Comparison of ENCODE assay signal across 22 cellular contexts in genomic region chr11:122954455-122954854, GRCh38. TPM values are rescaled to one million over a fixed set of nuclear protein-coding genes. Genes with fewer than 3 reads are reported as not detected.
"Had no signal": no experiment of that assay in that cellular context is flagged by ENCODE, and none has a peak within 500 bp of the region (broad histone marks: within the 10 kb centered on the region; RNA-seq: fewer than 3 reads in every experiment).

No MANE protein-coding gene starts in this region.

- H3K27me3 Mint-ChIP-seq: effector memory CD8-positive, alpha-beta T cell; naive B cell had no signal

- H3K9me3 ChIP-seq: esophagus squamous epithelium, left ventricle myocardium inferior, pancreas, suprapubic skin, thyroid gland had no signal

- H3K4me3 ChIP-seq: esophagus squamous epithelium, left ventricle myocardium inferior, lung, pancreas, smooth muscle cell, suprapubic skin, thyroid gland had no signal

- H3K27me3 ChIP-seq: esophagus squamous epithelium, pancreas, suprapubic skin, thyroid gland had no signal

- DNase-seq: effector memory CD8-positive, alpha-beta T cell; esophagus squamous epithelium; foreskin keratinocyte; immature natural killer cell; kidney; left cardiac atrium; left ventricle myocardium inferior; mesendoderm; naive B cell; occipital lobe; pancreas; right cardiac atrium; stimulated activated CD4-positive, alpha-beta T cell treated with anti-CD3 and anti-CD28 coated beads, Interleukin-2, amount 100 ng/mL, for 48 hours; stimulated activated naive CD4-positive, alpha-beta T cell treated with Interleukin-2 at 50 U/mL for 16 hours; thyroid gland had no signal

- H3K27ac Mint-ChIP-seq: effector memory CD8-positive, alpha-beta T cell; immature natural killer cell; naive B cell; nephron; progenitor cell of endocrine pancreas; type B pancreatic cell had no signal

- H3K9me3 Mint-ChIP-seq: effector memory CD8-positive, alpha-beta T cell; immature natural killer cell; naive B cell; nephron; type B pancreatic cell had no signal

- H3K36me3 Mint-ChIP-seq: immature natural killer cell, naive B cell, type B pancreatic cell had no signal

- H3K4me1 Mint-ChIP-seq: naive B cell, nephron had no signal

- H3K36me3 ChIP-seq: esophagus squamous epithelium, pancreas, suprapubic skin, thyroid gland had no signal

- H3K4me3 Mint-ChIP-seq: effector memory CD8-positive, alpha-beta T cell; immature natural killer cell; naive B cell; nephron; type B pancreatic cell had no signal

- H3K27ac ChIP-seq: esophagus squamous epithelium, foreskin keratinocyte, left ventricle myocardium inferior, pancreas, suprapubic skin, thyroid gland had no signal

- H3K4me1 ChIP-seq: esophagus squamous epithelium, foreskin keratinocyte, left ventricle myocardium inferior, pancreas, suprapubic skin, thyroid gland had no signal

RNA-seq across cellular contexts. Expression of gene BSX, which starts 27.2 kb away (rescaled TPM):
- total RNA-seq: epithelial cell of proximal tubule, esophagus squamous epithelium, foreskin keratinocyte, kidney, left cardiac atrium, left ventricle myocardium inferior, lung, occipital lobe, pancreas, progenitor cell of endocrine pancreas, right cardiac atrium, smooth muscle cell, suprapubic skin, thyroid gland had no signal
